Comparison of ENCODE assay signal across 22 cellular contexts in genomic region chr11:105884436-105884835, GRCh38.
"Had no signal": no experiment of that assay in that cellular context is flagged by ENCODE, and none has a peak within 500 bp of the region (broad histone marks: within the 10 kb centered on the region; RNA-seq: fewer than 3 reads in every experiment).

No MANE protein-coding gene starts in this region.

- H3K27me3 ChIP-seq: esophagus squamous epithelium, gastrocnemius medialis, heart right ventricle, left lung had no signal

- H3K4me3 ChIP-seq: esophagus squamous epithelium, gastrocnemius medialis, heart right ventricle, left lung, lower lobe of right lung, mucosa of descending colon had no signal

- H3K9me3 ChIP-seq: esophagus squamous epithelium, gastrocnemius medialis, left lung, lower lobe of right lung, mucosa of descending colon had no signal

- H3K27ac ChIP-seq: epithelial cell of prostate, esophagus squamous epithelium, gastrocnemius medialis, heart right ventricle, left lung, lower lobe of right lung had no signal

- ATAC-seq: effector memory CD8-positive, alpha-beta T cell; esophagus mucosa; gastrocnemius medialis; heart right ventricle; left cardiac atrium; left lung; left ventricle myocardium superior; lower lobe of right lung; mucosa of descending colon; naive thymus-derived CD8-positive, alpha-beta T cell had no signal

- DNase-seq: cortex of kidney; effector CD8-positive, alpha-beta T cell; effector memory CD8-positive, alpha-beta T cell; endodermal cell; erythroblast; esophagus squamous epithelium; foreskin fibroblast; foreskin melanocyte; gastrocnemius medialis; glutamatergic neuron; head of caudate nucleus; heart right ventricle; hippocampal formation; left cardiac atrium; left lung; left ventricle myocardium superior; lower lobe of right lung; mucosa of descending colon; naive B cell; naive thymus-derived CD8-positive, alpha-beta T cell had no signal

- H3K36me3 ChIP-seq: esophagus squamous epithelium, gastrocnemius medialis, heart right ventricle, left lung, lower lobe of right lung had no signal

- H3K4me1 ChIP-seq: esophagus squamous epithelium, gastrocnemius medialis, heart right ventricle, left lung, lower lobe of right lung had no signal
